Comparison of ENCODE assay signal across 29 cellular contexts in genomic region chr21:37623689-37624088, GRCh38.
"Had no signal": no experiment of that assay in that cellular context is flagged by ENCODE, and none has a peak within 500 bp of the region (broad histone marks: within the 10 kb centered on the region; RNA-seq: fewer than 3 reads in every experiment).

No MANE protein-coding gene starts in this region.

- H3K4me3 ChIP-seq: esophagus squamous epithelium, lower lobe of right lung, right atrium auricular region, suprapubic skin, tibial artery had no signal

- H3K4me1 Mint-ChIP-seq: activated CD4-positive, alpha-beta memory T cell treated with anti-CD3 and anti-CD28 coated beads, Interleukin-2, amount 10 ng/mL, durations not matched to agents 7 days and 5 days; activated CD4-positive, alpha-beta T cell treated with anti-CD3 and anti-CD28 coated beads, Interleukin-2, amount 10 ng/mL, durations not matched to agents 7 days and 5 days; natural killer cell; stimulated activated naive B cell treated with anti-CD40 and anti-IgM and Interleukin-4, amounts not matched to agents 10 μg/mL and 1 μg/mL and 100 μg/mL, for 72 hours had no signal

- H3K36me3 Mint-ChIP-seq: natural killer cell; stimulated activated naive B cell treated with anti-CD40 and anti-IgM and Interleukin-4, amounts not matched to agents 10 μg/mL and 1 μg/mL and 100 μg/mL, for 72 hours had no signal

- FAIRE-seq: astrocyte, endometrium, frontal cortex, urothelium cell line had no signal

- H3K9me3 Mint-ChIP-seq: activated CD4-positive, alpha-beta memory T cell treated with anti-CD3 and anti-CD28 coated beads, Interleukin-2, amount 10 ng/mL, durations not matched to agents 7 days and 5 days; activated CD4-positive, alpha-beta T cell treated with anti-CD3 and anti-CD28 coated beads, Interleukin-2, amount 10 ng/mL, durations not matched to agents 7 days and 5 days; activated T-cell treated with anti-CD3 and anti-CD28 coated beads, Interleukin-2, amount 50 U/mL, for 24 hours; dendritic cell treated with granulocyte-macrophage colony-stimulating factor and Interleukin-4, amounts not matched to agents 40 ng/mL and 50 ng/mL, for 4 days; natural killer cell; stimulated activated naive B cell treated with anti-CD40 and anti-IgM and Interleukin-4, amounts not matched to agents 10 μg/mL and 1 μg/mL and 100 μg/mL, for 72 hours had no signal

- H3K9me3 ChIP-seq: esophagus squamous epithelium, lower lobe of right lung, right atrium auricular region, suprapubic skin, tibial artery had no signal

- H3K4me3 Mint-ChIP-seq: activated CD4-positive, alpha-beta memory T cell treated with anti-CD3 and anti-CD28 coated beads, Interleukin-2, amount 10 ng/mL, durations not matched to agents 7 days and 5 days; activated CD4-positive, alpha-beta T cell treated with anti-CD3 and anti-CD28 coated beads, Interleukin-2, amount 10 ng/mL, durations not matched to agents 7 days and 5 days; activated T-cell treated with anti-CD3 and anti-CD28 coated beads, Interleukin-2, amount 50 U/mL, for 24 hours; dendritic cell treated with granulocyte-macrophage colony-stimulating factor and Interleukin-4, amounts not matched to agents 40 ng/mL and 50 ng/mL, for 4 days; natural killer cell; stimulated activated naive B cell treated with anti-CD40 and anti-IgM and Interleukin-4, amounts not matched to agents 10 μg/mL and 1 μg/mL and 100 μg/mL, for 72 hours had no signal

- H3K36me3 ChIP-seq: esophagus squamous epithelium, lower lobe of right lung, right atrium auricular region, suprapubic skin, tibial artery had no signal

- DNase-seq: activated CD4-positive, alpha-beta memory T cell treated with anti-CD3 and anti-CD28 coated beads, Interleukin-2, amount 10 ng/mL, durations not matched to agents 7 days and 5 days; activated CD4-positive, alpha-beta T cell treated with anti-CD3 and anti-CD28 coated beads, Interleukin-2, amount 10 ng/mL, durations not matched to agents 7 days and 5 days; activated CD4-positive, CD25-positive, alpha-beta regulatory T cell treated with anti-CD3 and anti-CD28 coated beads, Interleukin-2, amount 50 U/mL, for 72 hours; activated CD8-positive, alpha-beta memory T cell treated with anti-CD3 and anti-CD28 coated beads, Interleukin-2, amount 50 U/mL, for 48 hours; activated gamma-delta T cell treated with Interleukin-2 at 50 U/mL for 16 hours; activated naive CD4-positive, alpha-beta T cell treated with anti-CD3 and anti-CD28 coated beads, Interleukin-2, amount 50 U/mL, for 16 hours; activated T-cell treated with anti-CD3 and anti-CD28 coated beads, Interleukin-2, amount 50 U/mL, for 24 hours; amniotic stem cell; central memory CD4-positive, alpha-beta T cell; esophagus squamous epithelium; kidney glomerular epithelial cell; lower lobe of right lung; mesenchymal stem cell; natural killer cell; occipital lobe; stimulated activated CD4-positive, alpha-beta T cell treated with anti-CD3 and anti-CD28 coated beads, Interleukin-15, amount 100 ng/mL, for 24 hours; stimulated activated CD4-positive, alpha-beta T cell treated with anti-CD3 and anti-CD28 coated beads, Interleukin-2, amount 100 ng/mL, for 24 hours; stimulated activated naive B cell treated with anti-CD40 and anti-IgM and Interleukin-4, amounts not matched to agents 10 μg/mL and 1 μg/mL and 100 μg/mL, for 72 hours; T-helper 2 cell; tibial artery had no signal

- H3K27ac Mint-ChIP-seq: activated CD4-positive, alpha-beta memory T cell treated with anti-CD3 and anti-CD28 coated beads, Interleukin-2, amount 10 ng/mL, durations not matched to agents 7 days and 5 days; activated CD4-positive, alpha-beta T cell treated with anti-CD3 and anti-CD28 coated beads, Interleukin-2, amount 10 ng/mL, durations not matched to agents 7 days and 5 days; activated T-cell treated with anti-CD3 and anti-CD28 coated beads, Interleukin-2, amount 50 U/mL, for 24 hours; dendritic cell treated with granulocyte-macrophage colony-stimulating factor and Interleukin-4, amounts not matched to agents 40 ng/mL and 50 ng/mL, for 4 days; natural killer cell; stimulated activated naive B cell treated with anti-CD40 and anti-IgM and Interleukin-4, amounts not matched to agents 10 μg/mL and 1 μg/mL and 100 μg/mL, for 72 hours had no signal

- ATAC-seq: left lobe of liver; lower lobe of right lung; natural killer cell; stimulated activated naive B cell treated with anti-CD40 and anti-IgM and Interleukin-4, amounts not matched to agents 10 μg/mL and 1 μg/mL and 100 μg/mL, for 72 hours had no signal

- H3K27me3 ChIP-seq: esophagus squamous epithelium, right atrium auricular region, suprapubic skin, tibial artery had no signal

- H3K27ac ChIP-seq: epithelial cell of prostate, esophagus squamous epithelium, lower lobe of right lung, right atrium auricular region, suprapubic skin had no signal

- H3K27me3 Mint-ChIP-seq: dendritic cell treated with granulocyte-macrophage colony-stimulating factor and Interleukin-4, amounts not matched to agents 40 ng/mL and 50 ng/mL, for 4 days had no signal
